In the genomic region with DNA sequence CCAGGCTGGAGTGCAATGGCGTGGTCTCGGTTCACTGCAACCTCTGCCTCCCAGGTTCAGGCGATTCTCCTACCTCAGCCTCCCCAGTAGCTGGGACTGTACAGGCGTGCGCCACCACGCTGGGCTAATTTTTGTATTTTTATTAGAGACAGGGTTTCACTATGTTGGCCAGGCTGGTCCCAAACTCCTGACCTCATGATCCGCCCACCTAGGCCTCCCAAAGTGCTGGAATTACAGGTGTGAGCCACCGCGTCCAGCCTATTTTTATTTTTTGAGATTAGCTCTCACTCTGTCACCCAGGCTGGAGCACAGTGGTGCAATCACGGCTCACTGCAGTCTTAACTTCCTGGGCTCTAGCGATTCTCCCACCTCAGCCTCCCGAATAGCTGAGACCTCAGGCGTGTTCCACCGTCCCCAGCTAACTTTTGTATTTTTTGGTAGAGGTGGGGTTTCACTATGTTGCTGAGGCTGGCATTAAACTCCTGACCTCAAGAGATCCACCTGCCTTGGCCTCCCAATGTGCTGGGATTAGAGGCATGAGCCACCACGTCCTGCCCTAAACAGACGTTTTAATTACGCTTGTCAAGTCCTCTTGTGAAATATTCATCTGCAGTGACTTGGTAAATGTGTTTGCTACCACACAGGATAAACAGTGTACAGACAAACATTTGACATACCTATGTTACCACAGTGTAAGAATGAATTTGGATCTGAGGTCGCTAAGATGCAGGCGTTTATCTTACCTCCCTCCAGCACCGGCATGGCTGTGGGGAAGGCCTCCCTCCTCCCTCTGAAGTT, we compare ENCODE assay signal across 9 cellular contexts. TPM values are rescaled to one million over a fixed set of nuclear protein-coding genes. Genes with fewer than 3 reads are reported as not detected.
DNase-seq lines count a peak whose midpoint lies in the region; ATAC-seq, FAIRE-seq and TF ChIP-seq lines count a peak whose summit lies in the region.
"Not testable (repeated sequence)": the region's sequence is repeated elsewhere in the genome, so short reads cannot be mapped to it uniquely, and the experiment has no call there.
"Had no signal": no experiment of that assay in that cellular context is flagged by ENCODE, and none has a peak within 500 bp of the region (broad histone marks: within the 10 kb centered on the region; RNA-seq: fewer than 3 reads in every experiment).

No MANE protein-coding gene starts in this region.

- FAIRE-seq in HTR-8/SVneo (lab: Jason Lieb, UNC), result peak; percentile 93
- FAIRE-seq in K562 (lab: Jason Lieb, UNC); HepG2 (lab: Jason Lieb, UNC): not testable (repeated sequence)

- BruUV-seq in K562 (replicated peaks; lab: Mats Ljungman, UMichigan); HepG2 (replicated peaks; lab: Mats Ljungman, UMichigan): not testable (repeated sequence)

- TF ChIP-seq EP300 in K562 (IDR thresholded peaks at IDR 0.05; ENCODE audit: low read length); HepG2 (IDR thresholded peaks at IDR 0.05; ENCODE audit: low read depth in 2 of 2, low read length in 2 of 2); HepG2 (CRISPR knock-in tag; IDR thresholded peaks at IDR 0.05; ENCODE audit: borderline replicate concordance): not testable (repeated sequence)

- ATAC-seq in K562, HepG2: not testable (repeated sequence)

- not testable (repeated sequence) for TF ChIP-seq RAD21 in K562 (CRISPR knock-in tag; conservative IDR thresholded peaks at IDR 0.05 in 1 of 2, IDR thresholded peaks at IDR 0.05 in 1 of 2); HepG2 (CRISPR knock-in tag; IDR thresholded peaks at IDR 0.05)

- in situ Hi-C loops in GM13976 (cut with MboI; ENCODE audit: low sequenced_read_pairs, unreplicated experiment); K562 (cut with MboI); HepG2 (cut with HindIII; ENCODE audit: extremely low pct_ligation_motif_present, low pct_unique_long_range_greater_than_20kb): not testable (repeated sequence)

- H3K4me1 Mint-ChIP-seq in T-helper 2 cell treated with Interferon-gamma antibody and Interleukin-4, amounts not matched to agents 5 μg/mL and 100 μg/mL, for 36 hours (ENCODE audit: low read depth), result not testable (repeated sequence)
- H3K4me1 Mint-ChIP-seq in neural crest cell, result peaks cover 12% of the 10 kb centered on the region

- H3K4me3 Mint-ChIP-seq in T-helper 2 cell treated with Interferon-gamma antibody and Interleukin-4, amounts not matched to agents 5 μg/mL and 100 μg/mL, for 36 hours, result not testable (repeated sequence)
- H3K4me3 Mint-ChIP-seq in neural crest cell, result peak overlapping the region; percentile 54

- TF ChIP-seq CTCF in GM13976 (IDR thresholded peaks at IDR 0.05; ENCODE audit: borderline replicate concordance, control extremely low read depth, extremely low read depth, insufficient read depth, missing control alignments); K562 (IDR thresholded peaks at IDR 0.05 in 2 of 3, conservative IDR thresholded peaks at IDR 0.05 in 1 of 3; ENCODE audit: insufficient read depth in 2 of 3, low read depth in 1 of 3, low read length in 3 of 3); HepG2 (CRISPR knock-in tag; IDR thresholded peaks at IDR 0.05); neural crest cell (conservative IDR thresholded peaks at IDR 0.05): not testable (repeated sequence)

- not testable (repeated sequence) for H3K4me3 ChIP-seq in K562; HepG2 (replicated peaks in 1 of 3; ENCODE audit: insufficient read depth in 1 of 3, low read depth in 2 of 3, low read length in 3 of 3)

- peaks cover 9 to 17% of the 10 kb centered on the region in 2 experiments; a peak in 4 of 5 replicates for H3K27me3 ChIP-seq in K562 (ENCODE audit: control insufficient read depth in 2 of 2, insufficient read depth in 2 of 2, low read length in 2 of 2)
- not testable (repeated sequence) for H3K27me3 ChIP-seq in HepG2 (ENCODE audit: control insufficient read depth in 1 of 2, insufficient read depth in 2 of 2, low read length in 2 of 2)

- CTCF ChIA-PET in K562 (lab: Yijun Ruan, JAX; ENCODE audit: low intra/inter-chr PET ratio); HepG2 (lab: Yijun Ruan, JAX; ENCODE audit: low intra/inter-chr PET ratio, low total read pairs): not testable (repeated sequence)

- not testable (repeated sequence) for H3K9me3 Mint-ChIP-seq in T-helper 2 cell treated with Interferon-gamma antibody and Interleukin-4, amounts not matched to agents 5 μg/mL and 100 μg/mL, for 36 hours; neural crest cell

- intact Hi-C loops in K562 (cut with micrococcal nuclease), result not testable (repeated sequence)
- intact Hi-C loops in HepG2 (cut with micrococcal nuclease; ENCODE audit: unreplicated experiment), result loop anchor here (10.0 kb wide), 1 partner anchor 64 kb away; no protein-coding TSS in a partner anchor

- H3K4me1 ChIP-seq in K562 (replicated peaks in 1 of 2; ENCODE audit: control insufficient read depth in 2 of 2, insufficient read depth in 2 of 2, low read length in 2 of 2); HepG2 (ENCODE audit: insufficient read depth, low read length): not testable (repeated sequence)

- TF ChIP-seq POLR2A in K562 (conservative IDR thresholded peaks at IDR 0.05); HepG2 (IDR thresholded peaks at IDR 0.05; ENCODE audit: insufficient read depth in 1 of 2, low read depth in 2 of 2, low read length in 2 of 2): not testable (repeated sequence)

- H3K27ac Mint-ChIP-seq in T-helper 2 cell treated with Interferon-gamma antibody and Interleukin-4, amounts not matched to agents 5 μg/mL and 100 μg/mL, for 36 hours; neural crest cell (ENCODE audit: unreplicated experiment): not testable (repeated sequence)

- H4K20me1 ChIP-seq in K562 (replicated peaks; ENCODE audit: control insufficient read depth, insufficient read depth, low read length); HepG2 (ENCODE audit: insufficient read depth, low read length): not testable (repeated sequence)

- H3K9me3 ChIP-seq in K562 (replicated peaks; ENCODE audit: control insufficient read depth, insufficient read depth, low read depth, low read length); HepG2 (ENCODE audit: low read length): not testable (repeated sequence)

- not testable (repeated sequence) for H3K27ac ChIP-seq in K562 (ENCODE audit: extremely low read depth, low read depth, low read length); HepG2 (ENCODE audit: extremely low read length, insufficient read depth, low read length)

- peak overlapping the region; percentile 50; the same call in 1 of the 2 replicates for H2AFZ ChIP-seq in K562 (ENCODE audit: low read depth, low read length)
- H2AFZ ChIP-seq in HepG2 (ENCODE audit: low read length), result not testable (repeated sequence)

- H3K79me2 ChIP-seq in K562 (ENCODE audit: control insufficient read depth, insufficient read depth, low read length), result peaks cover 17% of the 10 kb centered on the region
- H3K79me2 ChIP-seq in HepG2 (ENCODE audit: insufficient read depth, low read length), result not testable (repeated sequence)

- H3K36me3 Mint-ChIP-seq in T-helper 2 cell treated with Interferon-gamma antibody and Interleukin-4, amounts not matched to agents 5 μg/mL and 100 μg/mL, for 36 hours (ENCODE audit: low read depth); neural crest cell (ENCODE audit: low read depth): not testable (repeated sequence)

- H3K9ac ChIP-seq in K562 (ENCODE audit: insufficient read depth in 1 of 2, low read depth in 2 of 2, low read length in 2 of 2); HepG2 (ENCODE audit: insufficient read depth, low read depth, low read length): not testable (repeated sequence)

- not testable (repeated sequence) for H3K36me3 ChIP-seq in K562 (ENCODE audit: control insufficient read depth, insufficient read depth, low read length); HepG2 (replicated peaks in 1 of 2; ENCODE audit: control insufficient read depth in 1 of 2, insufficient read depth in 2 of 2, low read length in 2 of 2)

- not testable (repeated sequence) for H3K27me3 Mint-ChIP-seq in T-helper 2 cell treated with Interferon-gamma antibody and Interleukin-4, amounts not matched to agents 5 μg/mL and 100 μg/mL, for 36 hours (ENCODE audit: low read depth); neural crest cell (ENCODE audit: low read depth)

- H3K4me2 ChIP-seq in K562 (ENCODE audit: insufficient read depth, low read length), result not testable (repeated sequence)
- H3K4me2 ChIP-seq in HepG2 (ENCODE audit: low read depth, low read length), result peak overlapping the region; percentile 36; the same call in 1 of the 2 replicates

- not testable (repeated sequence) for H3K9me1 ChIP-seq in K562 (ENCODE audit: control insufficient read depth, insufficient read depth, low read length)

- DNase-seq in GM13976 (ENCODE audit: low spot score), result peak; percentile 3
- DNase-seq in HTR-8/SVneo (ENCODE audit: insufficient read length, low spot score); K562 (ENCODE audit: extremely low read depth in 1 of 4, low spot score in 3 of 4); HepG2 (ENCODE audit: low spot score); neural crest cell (ENCODE audit: low read depth, low spot score): not testable (repeated sequence)
- DNase-seq in MV-4-11 (lab: John Stamatoyannopoulos, UW), result peak; percentile 27
- DNase-seq in T-helper 2 cell treated with Interferon-gamma antibody and Interleukin-4, amounts not matched to agents 5 μg/mL and 100 μg/mL, for 36 hours (ENCODE audit: low spot score), result peak; percentile 5

- POLR2A ChIA-PET in K562 (lab: Yijun Ruan, JAX); HepG2 (lab: Yijun Ruan, JAX): not testable (repeated sequence)

- WGBS in K562 (ENCODE audit: insufficient coverage, low coverage, missing lambda C conversion rate), result 55% methylated on average over 20 of the region's 20 CpGs
- 54% methylated on average over 20 of the region's 20 CpGs for WGBS in HepG2 (ENCODE audit: low lambda C conversion rate)

RNA-seq across cellular contexts. Expression of a gene that starts 5.6 kb away (rescaled TPM):
- 5.6 and 10.5 TPM in 2 replicates for total RNA-seq in K562 (2011; cell fraction: chromatin; rRNA removed; ENCODE audit: low replicate concordance)
- 2.0 and 3.2 TPM in 2 replicates for total RNA-seq in K562 (2011; cell fraction: nucleolus; rRNA removed)
- total RNA-seq in K562 (2011; cell fraction: nucleoplasm; rRNA removed), result 1.5 and 2.9 TPM in 2 replicates
- total RNA-seq in K562 (2014; rRNA removed) (0.82 and 0.86 TPM in 2 replicates), K562 (2014; rRNA removed; fragmentation: Illumina TruSeq; extraction: Trizol) (0.18 and 0.83 TPM in 2 replicates), K562 (2015; rRNA removed; fragmentation: Illumina TruSeq; extraction: Trizol) (0.51 and 0.75 TPM in 2 replicates), K562 (2021) (0.36 and 1.1 TPM in 2 replicates), HepG2 (2016; rRNA removed; fragmentation: Illumina TruSeq; extraction: Trizol) (0.70 and 2.7 TPM in 2 replicates), neural crest cell (2.5 and 3.1 TPM in 2 replicates)
- polyA plus RNA-seq in K562 (2011; rRNA removed) (1.2 and 2.6 TPM in 2 replicates), K562 (2014; fragmentation: Illumina TruSeq; extraction: Trizol) (0.79 and 0.95 TPM in 2 replicates), K562 (2014; fragmentation: Nextera tagmentation; extraction: Ambion mirVana) (under 1 TPM; 0.13 to 0.38 TPM), K562 (2014; rRNA removed) (1.1 TPM in 2 replicates), HepG2 (2011; rRNA removed) (12.8 and 13.5 TPM in 2 replicates)
- polyA plus RNA-seq in K562 (2011; cell fraction: cytosol; rRNA removed), result 0.30 and 1.5 TPM in 2 replicates
- 9.1 and 10.6 TPM in 2 replicates for polyA plus RNA-seq in K562 (2011; cell fraction: nucleus; rRNA removed)
- polyA plus RNA-seq in K562 (2012), result 0.48 and 2.1 TPM in 2 replicates
- 0.57 and 0.63 TPM in 2 replicates for polyA minus RNA-seq in K562 (2011; rRNA and poly(A)+ RNA removed)
- not detected in 2 replicates for polyA minus RNA-seq in K562 (2011; cell fraction: cytosol; rRNA and poly(A)+ RNA removed)
- polyA minus RNA-seq in K562 (2011; cell fraction: nucleus; rRNA and poly(A)+ RNA removed), result 0.27 and 1.3 TPM in 2 replicates
- total RNA-seq in HepG2 (2016; cell fraction: cytosol; rRNA removed; fragmentation: Illumina TruSeq; extraction: Trizol; ENCODE audit: low read depth), result 0.18 and 0.40 TPM in 2 replicates
- total RNA-seq in HepG2 (2016; cell fraction: insoluble cytoplasmic fraction; rRNA removed; fragmentation: Illumina TruSeq; extraction: Trizol), result 0.28 and 2.7 TPM in 2 replicates
- 0.52 and 0.99 TPM in 2 replicates for total RNA-seq in HepG2 (2016; cell fraction: membrane; rRNA removed; fragmentation: Illumina TruSeq; extraction: Trizol)
- 4.2 and 4.8 TPM in 2 replicates for total RNA-seq in HepG2 (2016; cell fraction: nucleus; rRNA removed; fragmentation: Illumina TruSeq; extraction: Trizol)
- polyA plus RNA-seq in HepG2 (2011; cell fraction: cytosol; rRNA removed), result 1.2 and 1.3 TPM in 2 replicates
- 84.2 and 96.7 TPM in 2 replicates for polyA plus RNA-seq in HepG2 (2011; cell fraction: nucleus; rRNA removed)
- 3.8 and 5.6 TPM in 2 replicates for polyA plus RNA-seq in HepG2 (2012)
- polyA plus RNA-seq in HepG2 (2016; cell fraction: cytosol; fragmentation: Illumina TruSeq; extraction: Trizol; ENCODE audit: low read depth), result 0.49 and 0.72 TPM in 2 replicates
- 0.74 and 0.83 TPM in 2 replicates for polyA plus RNA-seq in HepG2 (2016; cell fraction: insoluble cytoplasmic fraction; fragmentation: Illumina TruSeq; extraction: Trizol; ENCODE audit: low read depth)
- polyA plus RNA-seq in HepG2 (2016; cell fraction: membrane; fragmentation: Illumina TruSeq; extraction: Trizol; ENCODE audit: low read depth), result 0.57 and 0.63 TPM in 2 replicates
- 23.5 and 26.3 TPM in 2 replicates for polyA plus RNA-seq in HepG2 (2016; cell fraction: nucleus; fragmentation: Illumina TruSeq; extraction: Trizol; ENCODE audit: insufficient read depth, low read depth)
- 1.0 and 2.1 TPM in 2 replicates for polyA minus RNA-seq in HepG2 (2011; rRNA and poly(A)+ RNA removed; ENCODE audit: low replicate concordance)
- polyA minus RNA-seq in HepG2 (2011; cell fraction: cytosol; rRNA and poly(A)+ RNA removed), result not detected in 2 replicates
- 4.7 and 5.5 TPM in 2 replicates for polyA minus RNA-seq in HepG2 (2011; cell fraction: nucleus; rRNA and poly(A)+ RNA removed)
- total RNA-seq: A172 had no signal

RNA-seq across cellular contexts. Expression of a gene that starts 50.7 kb away (rescaled TPM):
- 25.8 and 68.7 TPM in 2 replicates for total RNA-seq in K562 (2011; cell fraction: chromatin; rRNA removed; ENCODE audit: low replicate concordance)
- 42.4 and 55.5 TPM in 2 replicates for total RNA-seq in K562 (2011; cell fraction: nucleolus; rRNA removed)
- 25.3 and 25.6 TPM in 2 replicates for total RNA-seq in K562 (2011; cell fraction: nucleoplasm; rRNA removed)
- total RNA-seq in K562 (2014; rRNA removed) (3.1 and 3.5 TPM in 2 replicates), K562 (2014; rRNA removed; fragmentation: Illumina TruSeq; extraction: Trizol) (0.83 and 3.5 TPM in 2 replicates), K562 (2015; rRNA removed; fragmentation: Illumina TruSeq; extraction: Trizol) (3.8 and 4.5 TPM in 2 replicates), K562 (2021) (6.0 and 6.5 TPM in 2 replicates), HepG2 (2016; rRNA removed; fragmentation: Illumina TruSeq; extraction: Trizol) (0.31 TPM in 1 of 2 replicates, not detected in the other), neural crest cell (1.4 and 2.1 TPM in 2 replicates)
- polyA plus RNA-seq in K562 (2011; rRNA removed) (6.0 and 11.2 TPM in 2 replicates), K562 (2014; fragmentation: Illumina TruSeq; extraction: Trizol) (1.8 and 3.1 TPM in 2 replicates), K562 (2014; fragmentation: Nextera tagmentation; extraction: Ambion mirVana) (under 1 TPM; 0.23 to 0.31 TPM), K562 (2014; rRNA removed) (5.9 and 7.6 TPM in 2 replicates), HepG2 (2011; rRNA removed) (0.54 and 1.1 TPM in 2 replicates)
- polyA plus RNA-seq in K562 (2011; cell fraction: cytosol; rRNA removed), result 3.0 and 3.1 TPM in 2 replicates
- polyA plus RNA-seq in K562 (2011; cell fraction: nucleus; rRNA removed), result 89.7 and 97.1 TPM in 2 replicates
- 3.4 and 11.9 TPM in 2 replicates for polyA plus RNA-seq in K562 (2012)
- 8.5 and 9.5 TPM in 2 replicates for polyA minus RNA-seq in K562 (2011; rRNA and poly(A)+ RNA removed)
- 2.3 and 4.1 TPM in 2 replicates for polyA minus RNA-seq in K562 (2011; cell fraction: cytosol; rRNA and poly(A)+ RNA removed)
- 44.4 and 47.0 TPM in 2 replicates for polyA minus RNA-seq in K562 (2011; cell fraction: nucleus; rRNA and poly(A)+ RNA removed)
- not detected in 2 replicates for total RNA-seq in HepG2 (2016; cell fraction: cytosol; rRNA removed; fragmentation: Illumina TruSeq; extraction: Trizol; ENCODE audit: low read depth)
- not detected in 2 replicates for total RNA-seq in HepG2 (2016; cell fraction: insoluble cytoplasmic fraction; rRNA removed; fragmentation: Illumina TruSeq; extraction: Trizol)
- not detected in 2 replicates for total RNA-seq in HepG2 (2016; cell fraction: membrane; rRNA removed; fragmentation: Illumina TruSeq; extraction: Trizol)
- not detected in 2 replicates for total RNA-seq in HepG2 (2016; cell fraction: nucleus; rRNA removed; fragmentation: Illumina TruSeq; extraction: Trizol)
- 0.15 and 0.23 TPM in 2 replicates for polyA plus RNA-seq in HepG2 (2011; cell fraction: cytosol; rRNA removed)
- polyA plus RNA-seq in HepG2 (2011; cell fraction: nucleus; rRNA removed), result 4.7 and 5.2 TPM in 2 replicates
- polyA plus RNA-seq in HepG2 (2012), result 0.76 and 1.5 TPM in 2 replicates
- not detected in 2 replicates for polyA plus RNA-seq in HepG2 (2016; cell fraction: cytosol; fragmentation: Illumina TruSeq; extraction: Trizol; ENCODE audit: low read depth)
- polyA plus RNA-seq in HepG2 (2016; cell fraction: insoluble cytoplasmic fraction; fragmentation: Illumina TruSeq; extraction: Trizol; ENCODE audit: low read depth), result 0.15 TPM in 1 of 2 replicates, not detected in the other
- polyA plus RNA-seq in HepG2 (2016; cell fraction: membrane; fragmentation: Illumina TruSeq; extraction: Trizol; ENCODE audit: low read depth), result 0.09 TPM in 1 of 2 replicates, not detected in the other
- polyA plus RNA-seq in HepG2 (2016; cell fraction: nucleus; fragmentation: Illumina TruSeq; extraction: Trizol; ENCODE audit: insufficient read depth, low read depth), result 2.0 TPM in 1 of 2 replicates, not detected in the other
- 0.66 and 1.0 TPM in 2 replicates for polyA minus RNA-seq in HepG2 (2011; rRNA and poly(A)+ RNA removed; ENCODE audit: low replicate concordance)
- not detected in 2 replicates for polyA minus RNA-seq in HepG2 (2011; cell fraction: cytosol; rRNA and poly(A)+ RNA removed)
- 0.64 and 1.6 TPM in 2 replicates for polyA minus RNA-seq in HepG2 (2011; cell fraction: nucleus; rRNA and poly(A)+ RNA removed)
- polyA plus RNA-seq: BJ had no signal
